Comparison of ENCODE assay signal across 18 cellular contexts in the genomic region with DNA sequence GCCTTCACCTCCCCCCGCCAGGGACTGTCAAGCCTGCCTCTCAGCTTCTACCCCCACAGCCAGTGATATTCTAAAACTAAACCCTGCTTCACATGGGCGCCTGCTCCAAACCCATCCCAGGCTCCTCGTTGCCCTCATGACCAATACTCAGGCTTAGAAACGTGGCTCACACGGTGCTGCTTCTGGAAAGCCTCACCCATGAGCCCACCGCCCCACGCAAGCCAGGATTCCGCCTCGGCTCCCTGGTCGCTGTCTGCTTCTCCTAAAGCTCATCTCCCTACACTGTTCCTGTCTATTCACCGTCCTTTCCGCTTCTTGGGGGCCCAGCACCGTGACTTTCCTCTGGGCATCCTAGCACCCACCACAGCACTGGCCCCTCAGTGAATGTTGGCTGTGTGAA.
DNase-seq lines count a peak whose midpoint lies in the region; ATAC-seq and TF ChIP-seq lines count a peak whose summit lies in the region.
"Had no signal": no experiment of that assay in that cellular context is flagged by ENCODE, and none has a peak within 500 bp of the region (broad histone marks: within the 10 kb centered on the region; RNA-seq: fewer than 3 reads in every experiment).

No MANE protein-coding gene starts in this region.

- no peak overlapping the region for H3K4me3 Mint-ChIP-seq in activated CD8-positive, alpha-beta T cell treated with anti-CD3 and anti-CD28 coated beads, Interleukin-2, amount 10 ng/mL, durations not matched to agents 7 days and 5 days
- no peak overlapping the region for H3K4me3 Mint-ChIP-seq in activated CD8-positive, alpha-beta T cell treated with anti-CD3 and anti-CD28 coated beads for 36 hours
- H3K4me3 Mint-ChIP-seq in central memory CD8-positive, alpha-beta T cell: no peak overlapping the region
- no peak overlapping the region for H3K4me3 Mint-ChIP-seq in neural progenitor cell
- no peak overlapping the region for H3K4me3 Mint-ChIP-seq in activated CD4-positive, alpha-beta T cell treated with anti-CD3 and anti-CD28 coated beads, Interleukin-2, amount 10 ng/mL, durations not matched to agents 7 days and 5 days
- H3K4me3 Mint-ChIP-seq: B cell; CD4-positive, CD25-positive, alpha-beta regulatory T cell; CD8-positive, alpha-beta T cell had no signal

- 90 to 91% methylated on average over 13 of the region's 13 CpGs for WGBS in testis, 2 donors

- H3K9ac ChIP-seq in neural progenitor cell: no peak overlapping the region
- H3K9ac ChIP-seq: BLaER1 had no signal

- no peak overlapping the region for H3K4me2 ChIP-seq in neural progenitor cell
- H3K4me2 ChIP-seq: BLaER1 had no signal

- H3K36me3 ChIP-seq in neural progenitor cell (no peaks in the 10 kb centered on the region), testis (ENCODE audit: low read depth, missing control alignments) (no peaks in the 10 kb centered on the region)
- H3K36me3 ChIP-seq: BLaER1 had no signal

- H3K4me1 ChIP-seq in neural progenitor cell (no peaks in the 10 kb centered on the region), testis (no peaks in the 10 kb centered on the region)
- H3K4me1 ChIP-seq: BLaER1, HAP-1 had no signal

- H3K4me1 Mint-ChIP-seq in activated CD8-positive, alpha-beta T cell treated with anti-CD3 and anti-CD28 coated beads, Interleukin-2, amount 10 ng/mL, durations not matched to agents 7 days and 5 days (ENCODE audit: low read depth): peaks cover 11% of the 10 kb centered on the region
- peaks cover 5% of the 10 kb centered on the region for H3K4me1 Mint-ChIP-seq in activated CD8-positive, alpha-beta T cell treated with anti-CD3 and anti-CD28 coated beads for 36 hours (ENCODE audit: low read depth)
- no peaks in the 10 kb centered on the region for H3K4me1 Mint-ChIP-seq in central memory CD8-positive, alpha-beta T cell
- H3K4me1 Mint-ChIP-seq in neural progenitor cell: no peaks in the 10 kb centered on the region
- peaks cover 16% of the 10 kb centered on the region for H3K4me1 Mint-ChIP-seq in activated CD4-positive, alpha-beta T cell treated with anti-CD3 and anti-CD28 coated beads, Interleukin-2, amount 10 ng/mL, durations not matched to agents 7 days and 5 days
- H3K4me1 Mint-ChIP-seq: B cell had no signal

- POLR2A ChIA-PET in activated CD8-positive, alpha-beta T cell treated with anti-CD3 and anti-CD28 coated beads, Interleukin-2, amount 10 ng/mL, durations not matched to agents 7 days and 5 days (lab: Charles Lee): no interaction called here
- POLR2A ChIA-PET in activated CD8-positive, alpha-beta T cell treated with anti-CD3 and anti-CD28 coated beads for 36 hours (lab: Charles Lee): no interaction called here
- POLR2A ChIA-PET in activated CD4-positive, alpha-beta T cell treated with anti-CD3 and anti-CD28 coated beads, Interleukin-2, amount 10 ng/mL, durations not matched to agents 7 days and 5 days (lab: Charles Lee): no interaction called here

- H3K27me3 ChIP-seq in neural progenitor cell: no peaks in the 10 kb centered on the region
- no peaks in the 10 kb centered on the region for H3K27me3 ChIP-seq in testis
- H3K27me3 ChIP-seq: BLaER1 had no signal

- TF ChIP-seq POLR2A in testis (IDR thresholded peaks at IDR 0.05): no peak

- DNase-seq in activated CD8-positive, alpha-beta T cell treated with anti-CD3 and anti-CD28 coated beads, Interleukin-2, amount 10 ng/mL, durations not matched to agents 7 days and 5 days: no peak
- no peak for DNase-seq in activated CD8-positive, alpha-beta T cell treated with anti-CD3 and anti-CD28 coated beads for 36 hours
- DNase-seq in central memory CD8-positive, alpha-beta T cell (ENCODE audit: low spot score in 2 of 2): no peak
- no peak for DNase-seq in neural progenitor cell (ENCODE audit: low spot score)
- DNase-seq in NOMO-1 treated with dmso at 0.1 percent for 144 hours (lab: John Stamatoyannopoulos, UW; ENCODE audit: unreplicated experiment): no peak
- no peak for DNase-seq in testis
- no peak for DNase-seq in activated CD4-positive, alpha-beta T cell treated with anti-CD3 and anti-CD28 coated beads, Interleukin-2, amount 10 ng/mL, durations not matched to agents 7 days and 5 days
- DNase-seq: Caco-2; CD4-positive, CD25-positive, alpha-beta regulatory T cell; DMS153; DND-41; GOT3 had no signal

- H3K4me3 ChIP-seq in neural progenitor cell (no peak overlapping the region), testis (no peak overlapping the region)
- H3K4me3 ChIP-seq: BLaER1, HAP-1 had no signal

- H3K9me3 Mint-ChIP-seq in activated CD8-positive, alpha-beta T cell treated with anti-CD3 and anti-CD28 coated beads, Interleukin-2, amount 10 ng/mL, durations not matched to agents 7 days and 5 days (ENCODE audit: insufficient read depth): peaks cover 25% of the 10 kb centered on the region
- H3K9me3 Mint-ChIP-seq in activated CD8-positive, alpha-beta T cell treated with anti-CD3 and anti-CD28 coated beads for 36 hours: peaks cover 12% of the 10 kb centered on the region
- peaks cover 7% of the 10 kb centered on the region for H3K9me3 Mint-ChIP-seq in central memory CD8-positive, alpha-beta T cell
- H3K9me3 Mint-ChIP-seq in neural progenitor cell: peaks cover 21% of the 10 kb centered on the region
- H3K9me3 Mint-ChIP-seq in activated CD4-positive, alpha-beta T cell treated with anti-CD3 and anti-CD28 coated beads, Interleukin-2, amount 10 ng/mL, durations not matched to agents 7 days and 5 days: peaks cover 23% of the 10 kb centered on the region

- H3K27me3 Mint-ChIP-seq in activated CD8-positive, alpha-beta T cell treated with anti-CD3 and anti-CD28 coated beads, Interleukin-2, amount 10 ng/mL, durations not matched to agents 7 days and 5 days (ENCODE audit: low read depth): peaks cover 16% of the 10 kb centered on the region
- peaks cover 3% of the 10 kb centered on the region for H3K27me3 Mint-ChIP-seq in activated CD8-positive, alpha-beta T cell treated with anti-CD3 and anti-CD28 coated beads for 36 hours
- H3K27me3 Mint-ChIP-seq in central memory CD8-positive, alpha-beta T cell: no peaks in the 10 kb centered on the region
- peaks cover 4% of the 10 kb centered on the region for H3K27me3 Mint-ChIP-seq in neural progenitor cell (ENCODE audit: insufficient read depth, low read depth)
- H3K27me3 Mint-ChIP-seq in activated CD4-positive, alpha-beta T cell treated with anti-CD3 and anti-CD28 coated beads, Interleukin-2, amount 10 ng/mL, durations not matched to agents 7 days and 5 days: peaks cover 17% of the 10 kb centered on the region
- H3K27me3 Mint-ChIP-seq: B cell had no signal

- H3K27ac ChIP-seq in neural progenitor cell: no peak overlapping the region
- H3K27ac ChIP-seq in testis: no peak overlapping the region
- H3K27ac ChIP-seq: 22Rv1, BLaER1, C4-2B had no signal

- peaks cover 4% of the 10 kb centered on the region for H3F3A ChIP-seq in neural progenitor cell (ENCODE audit: low read depth)

- H3K36me3 Mint-ChIP-seq in activated CD8-positive, alpha-beta T cell treated with anti-CD3 and anti-CD28 coated beads, Interleukin-2, amount 10 ng/mL, durations not matched to agents 7 days and 5 days (ENCODE audit: low read depth): peaks cover 14% of the 10 kb centered on the region
- peaks cover 6% of the 10 kb centered on the region for H3K36me3 Mint-ChIP-seq in activated CD8-positive, alpha-beta T cell treated with anti-CD3 and anti-CD28 coated beads for 36 hours (ENCODE audit: low read depth)
- H3K36me3 Mint-ChIP-seq in central memory CD8-positive, alpha-beta T cell (ENCODE audit: insufficient read depth): no peaks in the 10 kb centered on the region
- H3K36me3 Mint-ChIP-seq in neural progenitor cell: peaks cover 22% of the 10 kb centered on the region
- peaks cover 12% of the 10 kb centered on the region for H3K36me3 Mint-ChIP-seq in activated CD4-positive, alpha-beta T cell treated with anti-CD3 and anti-CD28 coated beads, Interleukin-2, amount 10 ng/mL, durations not matched to agents 7 days and 5 days (ENCODE audit: low read depth)
- H3K36me3 Mint-ChIP-seq: CD8-positive, alpha-beta T cell had no signal

- H4K20me1 ChIP-seq in neural progenitor cell (ENCODE audit: low read depth): no peaks in the 10 kb centered on the region
- H4K20me1 ChIP-seq: BLaER1 had no signal

- no peak overlapping the region for H2AFZ ChIP-seq in neural progenitor cell (replicated peaks)

- H3K9me3 ChIP-seq in neural progenitor cell (ENCODE audit: low read depth): no peaks in the 10 kb centered on the region
- H3K9me3 ChIP-seq in testis: no peaks in the 10 kb centered on the region
- H3K9me3 ChIP-seq: Caco-2, HAP-1 had no signal

- no peaks in the 10 kb centered on the region for H3K79me2 ChIP-seq in neural progenitor cell (ENCODE audit: low read depth)

- intact Hi-C loops in activated CD8-positive, alpha-beta T cell treated with anti-CD3 and anti-CD28 coated beads for 36 hours (cut with micrococcal nuclease): no loop called here
- intact Hi-C loops in testis (cut with DNase I; ENCODE audit: low total_unique reads): no loop called here

- no peak for ATAC-seq in activated CD8-positive, alpha-beta T cell treated with anti-CD3 and anti-CD28 coated beads, Interleukin-2, amount 10 ng/mL, durations not matched to agents 7 days and 5 days
- no peak for ATAC-seq in activated CD8-positive, alpha-beta T cell treated with anti-CD3 and anti-CD28 coated beads for 36 hours
- ATAC-seq in central memory CD8-positive, alpha-beta T cell (replicated peaks; ENCODE audit: extremely low read depth, poor library complexity, severe bottlenecking): no peak
- ATAC-seq: CD8-positive, alpha-beta T cell had no signal

- TF ChIP-seq CTCF in activated CD8-positive, alpha-beta T cell treated with anti-CD3 and anti-CD28 coated beads for 36 hours (IDR thresholded peaks at IDR 0.05): no peak
- TF ChIP-seq CTCF in neural progenitor cell (IDR thresholded peaks at IDR 0.05): no peak
- no peak for TF ChIP-seq CTCF in testis (IDR thresholded peaks at IDR 0.05)

- CTCF ChIA-PET in activated CD8-positive, alpha-beta T cell treated with anti-CD3 and anti-CD28 coated beads, Interleukin-2, amount 10 ng/mL, durations not matched to agents 7 days and 5 days (lab: Charles Lee): interaction anchor here (3.3 kb wide), 1 partner anchor 20 kb away, joined by 14 read pairs; no protein-coding TSS in a partner anchor
- CTCF ChIA-PET in activated CD8-positive, alpha-beta T cell treated with anti-CD3 and anti-CD28 coated beads for 36 hours (lab: Charles Lee): interaction anchor here (2.1 kb wide), 1 partner anchor 21 kb away, joined by 5 read pairs; no protein-coding TSS in a partner anchor
- CTCF ChIA-PET in activated CD4-positive, alpha-beta T cell treated with anti-CD3 and anti-CD28 coated beads, Interleukin-2, amount 10 ng/mL, durations not matched to agents 7 days and 5 days (lab: Charles Lee): interaction anchor here (0.7 to 1.9 kb wide), 4 partner anchors 9 to 488 kb away, joined by 3 to 5 read pairs (median 3); no protein-coding TSS in a partner anchor

- peak overlapping the region; percentile 51 for H3K27ac Mint-ChIP-seq in activated CD8-positive, alpha-beta T cell treated with anti-CD3 and anti-CD28 coated beads, Interleukin-2, amount 10 ng/mL, durations not matched to agents 7 days and 5 days
- H3K27ac Mint-ChIP-seq in activated CD8-positive, alpha-beta T cell treated with anti-CD3 and anti-CD28 coated beads for 36 hours: no peak overlapping the region
- peak overlapping the region; percentile 54 for H3K27ac Mint-ChIP-seq in central memory CD8-positive, alpha-beta T cell (ENCODE audit: low read depth)
- peak overlapping the region; percentile 3 for H3K27ac Mint-ChIP-seq in neural progenitor cell
- H3K27ac Mint-ChIP-seq in activated CD4-positive, alpha-beta T cell treated with anti-CD3 and anti-CD28 coated beads, Interleukin-2, amount 10 ng/mL, durations not matched to agents 7 days and 5 days: no peak overlapping the region
- H3K27ac Mint-ChIP-seq: B cell; CD4-positive, CD25-positive, alpha-beta regulatory T cell; CD8-positive, alpha-beta T cell had no signal

Comparison
In these comparisons a context has a peak if more than half of its experiments do, and no peak if none do; other contexts are left out.
1. H3K27ac Mint-ChIP-seq: peak in activated CD8-positive, alpha-beta T cell treated with anti-CD3 and anti-CD28 coated beads, Interleukin-2, amount 10 ng/mL, durations not matched to agents 7 days and 5 days (single experiment), central memory CD8-positive, alpha-beta T cell (single experiment) and neural progenitor cell (single experiment); none in activated CD8-positive, alpha-beta T cell treated with anti-CD3 and anti-CD28 coated beads for 36 hours (single experiment) and activated CD4-positive, alpha-beta T cell treated with anti-CD3 and anti-CD28 coated beads, Interleukin-2, amount 10 ng/mL, durations not matched to agents 7 days and 5 days (single experiment).